Comparison of ENCODE assay signal across 15 cellular contexts in genomic region chr6:130148181-130148580, GRCh38.
A peak's percentile ranks its signal among the peaks of the same experiment; 100 is the strongest.
DNase-seq lines count a peak whose midpoint lies in the region; ATAC-seq and TF ChIP-seq lines count a peak whose summit lies in the region.
"Had no signal": no experiment of that assay in that cellular context is flagged by ENCODE, and none has a peak within 500 bp of the region (broad histone marks: within the 10 kb centered on the region; RNA-seq: fewer than 3 reads in every experiment).

No MANE protein-coding gene starts in this region.

- peaks cover 25% of the 10 kb centered on the region for H3K36me3 Mint-ChIP-seq in activated naive CD8-positive, alpha-beta T cell treated with anti-CD3 and anti-CD28 coated beads for 36 hours

- H3K9me2 ChIP-seq in OCI-LY1 (ENCODE audit: low read depth, low read length) = no peaks in the 10 kb centered on the region

- no peak overlapping the region for H2AFZ ChIP-seq in OCI-LY1 (ENCODE audit: low read length)

- H3K9me3 Mint-ChIP-seq in activated naive CD8-positive, alpha-beta T cell treated with anti-CD3 and anti-CD28 coated beads for 36 hours = no peaks in the 10 kb centered on the region

- TF ChIP-seq CTCF in AG09309 (IDR thresholded peaks at IDR 0.05; ENCODE audit: control insufficient read depth, insufficient read depth, low read depth, low read length, missing control alignments) = peak; percentile 6
- peak; percentile 62; the same call in 1 of the 2 replicates for TF ChIP-seq CTCF in OCI-LY1 (IDR thresholded peaks at IDR 0.05; ENCODE audit: low read length)
- TF ChIP-seq CTCF in epithelial cell of esophagus (IDR thresholded peaks at IDR 0.05; ENCODE audit: insufficient read depth, low read depth, low read length, missing control alignments) = peak; percentile 22

- no peak overlapping the region for H3K4me2 ChIP-seq in OCI-LY1 (ENCODE audit: low read length)

- H3K27ac Mint-ChIP-seq in activated naive CD8-positive, alpha-beta T cell treated with anti-CD3 and anti-CD28 coated beads for 36 hours = no peak overlapping the region
- H3K27ac Mint-ChIP-seq: CD4-positive, CD25-positive, alpha-beta regulatory T cell had no signal

- no peak overlapping the region for H3K4me3 ChIP-seq in AG09309 (ENCODE audit: control insufficient read depth, low read depth, low read length)
- H3K4me3 ChIP-seq in OCI-LY1 (ENCODE audit: low read depth, low read length, poor library complexity, severe bottlenecking) = no peak overlapping the region
- H3K4me3 ChIP-seq in epithelial cell of esophagus (ENCODE audit: low read length) = no peak overlapping the region
- H3K4me3 ChIP-seq in SJCRH30 = no peak overlapping the region
- H3K4me3 ChIP-seq: left ventricle myocardium inferior had no signal

- no peak overlapping the region for H3K27ac ChIP-seq in OCI-LY1 (ENCODE audit: low read depth, low read length, poor library complexity, severe bottlenecking)
- no peak overlapping the region for H3K27ac ChIP-seq in SJCRH30
- H3K27ac ChIP-seq: left ventricle myocardium inferior had no signal

- H3K4me1 ChIP-seq in OCI-LY1 (ENCODE audit: insufficient read depth, low read length, severe bottlenecking) (no peaks in the 10 kb centered on the region), SJCRH30 (no peaks in the 10 kb centered on the region)
- H3K4me1 ChIP-seq: left ventricle myocardium inferior had no signal

- no peaks in the 10 kb centered on the region for H3K79me2 ChIP-seq in OCI-LY1 (ENCODE audit: insufficient read depth, low read length)

- no peaks in the 10 kb centered on the region for H3K27me3 ChIP-seq in OCI-LY1 (ENCODE audit: insufficient read depth, low read length)
- H3K27me3 ChIP-seq in SJCRH30 = no peaks in the 10 kb centered on the region

- H3K27me3 Mint-ChIP-seq in activated naive CD8-positive, alpha-beta T cell treated with anti-CD3 and anti-CD28 coated beads for 36 hours = no peaks in the 10 kb centered on the region
- H3K27me3 Mint-ChIP-seq: CD4-positive, CD25-positive, alpha-beta regulatory T cell had no signal

- H3K9ac ChIP-seq in OCI-LY1 (ENCODE audit: low read length) = no peak overlapping the region

- ATAC-seq in GM18867 (IDR thresholded peaks at IDR 0.05; ENCODE audit: unreplicated experiment) (peak; percentile 86), GM21717 (IDR thresholded peaks at IDR 0.05; ENCODE audit: unreplicated experiment) (no peak)
- ATAC-seq: esophagus mucosa had no signal

- no peaks in the 10 kb centered on the region for H3K9me3 ChIP-seq in OCI-LY1 (ENCODE audit: low read length)
- H3K9me3 ChIP-seq in SJCRH30 (replicated peaks) = no peaks in the 10 kb centered on the region
- H3K9me3 ChIP-seq: left ventricle myocardium inferior had no signal

- H3K4me3 Mint-ChIP-seq in activated naive CD8-positive, alpha-beta T cell treated with anti-CD3 and anti-CD28 coated beads for 36 hours = no peak overlapping the region
- H3K4me3 Mint-ChIP-seq: CD4-positive, CD25-positive, alpha-beta regulatory T cell had no signal

- peaks cover 5% of the 10 kb centered on the region for H3K4me1 Mint-ChIP-seq in activated naive CD8-positive, alpha-beta T cell treated with anti-CD3 and anti-CD28 coated beads for 36 hours

- H3K36me3 ChIP-seq in OCI-LY1 (ENCODE audit: insufficient read depth, low read length) (no peaks in the 10 kb centered on the region), SJCRH30 (no peaks in the 10 kb centered on the region)

- no peak for DNase-seq in AG09309 (ENCODE audit: low read depth)
- peak; percentile 20 for DNase-seq in epithelial cell of esophagus (ENCODE audit: low read depth)
- DNase-seq in NCI-H146 treated with DMSO at 0.1 percent for 48 hours (lab: John Stamatoyannopoulos, UW; ENCODE audit: unreplicated experiment) = no peak
- DNase-seq in SJCRH30 = no peak
- DNase-seq in activated naive CD8-positive, alpha-beta T cell treated with anti-CD3 and anti-CD28 coated beads for 36 hours = no peak
- DNase-seq: activated CD4-positive, alpha-beta T cell treated with anti-CD3 and anti-CD28 coated beads, Interleukin-2, amount 50 U/mL, for 48 hours; amygdala; left ventricle myocardium inferior; NCI-H1417; retina had no signal

- H4K20me1 ChIP-seq in OCI-LY1 (ENCODE audit: insufficient read depth, low read length) = no peaks in the 10 kb centered on the region

- H3F3A ChIP-seq in OCI-LY1 (ENCODE audit: insufficient read depth, low read length) = no peaks in the 10 kb centered on the region

Comparison
In these comparisons a context has a peak if more than half of its experiments do, and no peak if none do; other contexts are left out.
1. CTCF ChIP-seq: peak in every context shown above with its lines; median percentile 62 in OCI-LY1; 22 in epithelial cell of esophagus; 6 in AG09309.